ENCODE assay signal across 1 cellular context in genomic region chr3:24521306-24522154, GRCh38.
A peak's percentile ranks its signal among the peaks of the same experiment; 100 is the strongest.
TF ChIP-seq lines count a peak whose summit lies in the region.

No MANE protein-coding gene starts in this region.

TF ChIP-seq in HepG2, 621 proteins besides CTCF, POLR2A, EP300 and RAD21 (continued from another document and continues in another):
- TF ChIP-seq MXD3 (CRISPR knock-in tag; IDR thresholded peaks at IDR 0.05) (peak; percentile 29; the same call in 1 of the 2 replicates), CEBPG (CRISPR knock-in tag; IDR thresholded peaks at IDR 0.05) (no peak), ZNF230 (CRISPR knock-in tag; IDR thresholded peaks at IDR 0.05) (peak; percentile 83; the same call in 1 of the 2 replicates), AGO2 (optimal IDR thresholded peaks at IDR 0.05; ENCODE audit: low read depth, low read length) (peak; percentile 99), ZC3H13 (CRISPR knock-in tag; IDR thresholded peaks at IDR 0.05) (no peak), PHF8 (CRISPR knock-in tag; IDR thresholded peaks at IDR 0.05) (peak; percentile 39), YEATS4 (CRISPR knock-in tag; IDR thresholded peaks at IDR 0.05; ENCODE audit: borderline replicate concordance) (peak; percentile 52; the same call in 1 of the 2 replicates), MEIS2 (CRISPR knock-in tag; IDR thresholded peaks at IDR 0.05) (0 out of 2 replicates have a peak, but pooled peaks have one; percentile 22), SOX13 (IDR thresholded peaks at IDR 0.05) (no peak), SOX13 (CRISPR knock-in tag; conservative IDR thresholded peaks at IDR 0.05 in 1 of 2, IDR thresholded peaks at IDR 0.05 in 1 of 2) (no peak), ISX (CRISPR knock-in tag; conservative IDR thresholded peaks at IDR 0.05) (no peak), NR2F1 (CRISPR knock-in tag; IDR thresholded peaks at IDR 0.05) (0 out of 4 replicates have a peak, but pooled peaks of 1 of the 2 experiments have one; percentile 11), ZNF556 (CRISPR knock-in tag; IDR thresholded peaks at IDR 0.05; ENCODE audit: borderline replicate concordance) (peak; percentile 52; the same call in 1 of the 2 replicates), HNRNPLL (IDR thresholded peaks at IDR 0.05; ENCODE audit: low read depth, low read length, poor library complexity, severe bottlenecking) (peak; percentile 67), SMAD9 (CRISPR knock-in tag; IDR thresholded peaks at IDR 0.05) (0 out of 2 replicates have a peak, but pooled peaks have one; percentile 22), NFIC (IDR thresholded peaks at IDR 0.05; ENCODE audit: low read length) (no peak), ZKSCAN5 (CRISPR knock-in tag; IDR thresholded peaks at IDR 0.05) (no peak), SALL1 (CRISPR knock-in tag; IDR thresholded peaks at IDR 0.05) (0 out of 2 replicates have a peak, but pooled peaks have one; percentile 16), NFKB2 (CRISPR knock-in tag; IDR thresholded peaks at IDR 0.05; ENCODE audit: borderline replicate concordance) (no peak), SKI (IDR thresholded peaks at IDR 0.05; ENCODE audit: partially characterized antibody) (peak; percentile 95), ZNF20 (CRISPR knock-in tag; IDR thresholded peaks at IDR 0.05) (no peak), ATRX (CRISPR knock-in tag; IDR thresholded peaks at IDR 0.05; ENCODE audit: borderline replicate concordance) (no peak), KMT2A (CRISPR knock-in tag; IDR thresholded peaks at IDR 0.05) (peak; percentile 76), ZNF33A (CRISPR knock-in tag; IDR thresholded peaks at IDR 0.05; ENCODE audit: borderline replicate concordance) (no peak), ZNF772 (CRISPR knock-in tag; IDR thresholded peaks at IDR 0.05) (no peak), HDAC2 (CRISPR knock-in tag; IDR thresholded peaks at IDR 0.05) (peak; percentile 32), RCOR2 (CRISPR knock-in tag; IDR thresholded peaks at IDR 0.05) (no peak), TOPORS (CRISPR knock-in tag; IDR thresholded peaks at IDR 0.05) (no peak), HNF4A (CRISPR knock-in tag; IDR thresholded peaks at IDR 0.05) (0 out of 2 replicates have a peak, but pooled peaks have one; percentile 4), ZNF264 (CRISPR knock-in tag; IDR thresholded peaks at IDR 0.05) (0 out of 2 replicates have a peak, but pooled peaks have one; percentile 28), KLF16 (CRISPR knock-in tag; IDR thresholded peaks at IDR 0.05) (peak in 1 of 2 experiments; percentile 31; a peak in 1 of 4 replicates), REPIN1 (CRISPR knock-in tag; IDR thresholded peaks at IDR 0.05; ENCODE audit: borderline replicate concordance, low read depth) (0 out of 2 replicates have a peak, but pooled peaks have one; percentile 39), AHR (CRISPR knock-in tag; IDR thresholded peaks at IDR 0.05) (0 out of 2 replicates have a peak, but pooled peaks have one; percentile 21), GABPB1 (CRISPR knock-in tag; IDR thresholded peaks at IDR 0.05) (peak; percentile 60; the same call in 1 of the 2 replicates), ZNF776 (CRISPR knock-in tag; IDR thresholded peaks at IDR 0.05) (peak; percentile 72; the same call in 1 of the 2 replicates), RXRB (CRISPR knock-in tag; IDR thresholded peaks at IDR 0.05; ENCODE audit: borderline replicate concordance) (peak; percentile 90), ATF4 (CRISPR knock-in tag; IDR thresholded peaks at IDR 0.05) (no peak), BCL6 (CRISPR knock-in tag; IDR thresholded peaks at IDR 0.05) (peak; percentile 43; the same call in 1 of the 2 replicates), ZNF292 (CRISPR knock-in tag; IDR thresholded peaks at IDR 0.05; ENCODE audit: borderline replicate concordance, low read depth) (peak; percentile 59; the same call in 1 of the 2 replicates), ZNF367 (CRISPR knock-in tag; IDR thresholded peaks at IDR 0.05; ENCODE audit: borderline replicate concordance) (no peak)
- TF ChIP-seq, protein P1, sequence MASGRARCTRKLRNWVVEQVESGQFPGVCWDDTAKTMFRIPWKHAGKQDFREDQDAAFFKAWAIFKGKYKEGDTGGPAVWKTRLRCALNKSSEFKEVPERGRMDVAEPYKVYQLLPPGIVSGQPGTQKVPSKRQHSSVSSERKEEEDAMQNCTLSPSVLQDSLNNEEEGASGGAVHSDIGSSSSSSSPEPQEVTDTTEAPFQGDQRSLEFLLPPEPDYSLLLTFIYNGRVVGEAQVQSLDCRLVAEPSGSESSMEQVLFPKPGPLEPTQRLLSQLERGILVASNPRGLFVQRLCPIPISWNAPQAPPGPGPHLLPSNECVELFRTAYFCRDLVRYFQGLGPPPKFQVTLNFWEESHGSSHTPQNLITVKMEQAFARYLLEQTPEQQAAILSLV (CRISPR knock-in tag; IDR thresholded peaks at IDR 0.05; ENCODE audit: borderline replicate concordance) = peak; percentile 47; the same call in 1 of the 2 replicates
- TF ChIP-seq, protein P2, sequence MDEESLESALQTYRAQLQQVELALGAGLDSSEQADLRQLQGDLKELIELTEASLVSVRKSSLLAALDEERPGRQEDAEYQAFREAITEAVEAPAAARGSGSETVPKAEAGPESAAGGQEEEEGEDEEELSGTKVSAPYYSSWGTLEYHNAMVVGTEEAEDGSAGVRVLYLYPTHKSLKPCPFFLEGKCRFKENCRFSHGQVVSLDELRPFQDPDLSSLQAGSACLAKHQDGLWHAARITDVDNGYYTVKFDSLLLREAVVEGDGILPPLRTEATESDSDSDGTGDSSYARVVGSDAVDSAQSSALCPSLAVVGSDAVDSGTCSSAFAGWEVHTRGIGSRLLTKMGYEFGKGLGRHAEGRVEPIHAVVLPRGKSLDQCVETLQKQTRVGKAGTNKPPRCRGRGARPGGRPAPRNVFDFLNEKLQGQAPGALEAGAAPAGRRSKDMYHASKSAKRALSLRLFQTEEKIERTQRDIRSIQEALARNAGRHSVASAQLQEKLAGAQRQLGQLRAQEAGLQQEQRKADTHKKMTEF (CRISPR knock-in tag; IDR thresholded peaks at IDR 0.05) = peak; percentile 77; the same call in 1 of the 2 replicates
- TF ChIP-seq, protein P3, sequence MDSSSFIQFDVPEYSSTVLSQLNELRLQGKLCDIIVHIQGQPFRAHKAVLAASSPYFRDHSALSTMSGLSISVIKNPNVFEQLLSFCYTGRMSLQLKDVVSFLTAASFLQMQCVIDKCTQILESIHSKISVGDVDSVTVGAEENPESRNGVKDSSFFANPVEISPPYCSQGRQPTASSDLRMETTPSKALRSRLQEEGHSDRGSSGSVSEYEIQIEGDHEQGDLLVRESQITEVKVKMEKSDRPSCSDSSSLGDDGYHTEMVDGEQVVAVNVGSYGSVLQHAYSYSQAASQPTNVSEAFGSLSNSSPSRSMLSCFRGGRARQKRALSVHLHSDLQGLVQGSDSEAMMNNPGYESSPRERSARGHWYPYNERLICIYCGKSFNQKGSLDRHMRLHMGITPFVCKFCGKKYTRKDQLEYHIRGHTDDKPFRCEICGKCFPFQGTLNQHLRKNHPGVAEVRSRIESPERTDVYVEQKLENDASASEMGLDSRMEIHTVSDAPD (CRISPR knock-in tag; IDR thresholded peaks at IDR 0.05) = 0 out of 2 replicates have a peak, but pooled peaks have one; percentile 27
- TF ChIP-seq, protein P4, sequence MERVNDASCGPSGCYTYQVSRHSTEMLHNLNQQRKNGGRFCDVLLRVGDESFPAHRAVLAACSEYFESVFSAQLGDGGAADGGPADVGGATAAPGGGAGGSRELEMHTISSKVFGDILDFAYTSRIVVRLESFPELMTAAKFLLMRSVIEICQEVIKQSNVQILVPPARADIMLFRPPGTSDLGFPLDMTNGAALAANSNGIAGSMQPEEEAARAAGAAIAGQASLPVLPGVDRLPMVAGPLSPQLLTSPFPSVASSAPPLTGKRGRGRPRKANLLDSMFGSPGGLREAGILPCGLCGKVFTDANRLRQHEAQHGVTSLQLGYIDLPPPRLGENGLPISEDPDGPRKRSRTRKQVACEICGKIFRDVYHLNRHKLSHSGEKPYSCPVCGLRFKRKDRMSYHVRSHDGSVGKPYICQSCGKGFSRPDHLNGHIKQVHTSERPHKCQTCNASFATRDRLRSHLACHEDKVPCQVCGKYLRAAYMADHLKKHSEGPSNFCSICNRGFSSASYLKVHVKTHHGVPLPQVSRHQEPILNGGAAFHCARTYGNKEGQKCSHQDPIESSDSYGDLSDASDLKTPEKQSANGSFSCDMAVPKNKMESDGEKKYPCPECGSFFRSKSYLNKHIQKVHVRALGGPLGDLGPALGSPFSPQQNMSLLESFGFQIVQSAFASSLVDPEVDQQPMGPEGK (CRISPR knock-in tag; IDR thresholded peaks at IDR 0.05) = peak; percentile 43; the same call in 1 of the 2 replicates
- TF ChIP-seq, protein P5, sequence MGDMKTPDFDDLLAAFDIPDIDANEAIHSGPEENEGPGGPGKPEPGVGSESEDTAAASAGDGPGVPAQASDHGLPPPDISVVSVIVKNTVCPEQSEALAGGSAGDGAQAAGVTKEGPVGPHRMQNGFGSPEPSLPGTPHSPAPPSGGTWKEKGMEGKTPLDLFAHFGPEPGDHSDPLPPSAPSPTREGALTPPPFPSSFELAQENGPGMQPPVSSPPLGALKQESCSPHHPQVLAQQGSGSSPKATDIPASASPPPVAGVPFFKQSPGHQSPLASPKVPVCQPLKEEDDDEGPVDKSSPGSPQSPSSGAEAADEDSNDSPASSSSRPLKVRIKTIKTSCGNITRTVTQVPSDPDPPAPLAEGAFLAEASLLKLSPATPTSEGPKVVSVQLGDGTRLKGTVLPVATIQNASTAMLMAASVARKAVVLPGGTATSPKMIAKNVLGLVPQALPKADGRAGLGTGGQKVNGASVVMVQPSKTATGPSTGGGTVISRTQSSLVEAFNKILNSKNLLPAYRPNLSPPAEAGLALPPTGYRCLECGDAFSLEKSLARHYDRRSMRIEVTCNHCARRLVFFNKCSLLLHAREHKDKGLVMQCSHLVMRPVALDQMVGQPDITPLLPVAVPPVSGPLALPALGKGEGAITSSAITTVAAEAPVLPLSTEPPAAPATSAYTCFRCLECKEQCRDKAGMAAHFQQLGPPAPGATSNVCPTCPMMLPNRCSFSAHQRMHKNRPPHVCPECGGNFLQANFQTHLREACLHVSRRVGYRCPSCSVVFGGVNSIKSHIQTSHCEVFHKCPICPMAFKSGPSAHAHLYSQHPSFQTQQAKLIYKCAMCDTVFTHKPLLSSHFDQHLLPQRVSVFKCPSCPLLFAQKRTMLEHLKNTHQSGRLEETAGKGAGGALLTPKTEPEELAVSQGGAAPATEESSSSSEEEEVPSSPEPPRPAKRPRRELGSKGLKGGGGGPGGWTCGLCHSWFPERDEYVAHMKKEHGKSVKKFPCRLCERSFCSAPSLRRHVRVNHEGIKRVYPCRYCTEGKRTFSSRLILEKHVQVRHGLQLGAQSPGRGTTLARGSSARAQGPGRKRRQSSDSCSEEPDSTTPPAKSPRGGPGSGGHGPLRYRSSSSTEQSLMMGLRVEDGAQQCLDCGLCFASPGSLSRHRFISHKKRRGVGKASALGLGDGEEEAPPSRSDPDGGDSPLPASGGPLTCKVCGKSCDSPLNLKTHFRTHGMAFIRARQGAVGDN (CRISPR knock-in tag; IDR thresholded peaks at IDR 0.05) = peak; percentile 82
- TF ChIP-seq, protein P6, sequence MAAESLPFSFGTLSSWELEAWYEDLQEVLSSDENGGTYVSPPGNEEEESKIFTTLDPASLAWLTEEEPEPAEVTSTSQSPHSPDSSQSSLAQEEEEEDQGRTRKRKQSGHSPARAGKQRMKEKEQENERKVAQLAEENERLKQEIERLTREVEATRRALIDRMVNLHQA (CRISPR knock-in tag; IDR thresholded peaks at IDR 0.05) = no peak
- TF ChIP-seq, protein P7, sequence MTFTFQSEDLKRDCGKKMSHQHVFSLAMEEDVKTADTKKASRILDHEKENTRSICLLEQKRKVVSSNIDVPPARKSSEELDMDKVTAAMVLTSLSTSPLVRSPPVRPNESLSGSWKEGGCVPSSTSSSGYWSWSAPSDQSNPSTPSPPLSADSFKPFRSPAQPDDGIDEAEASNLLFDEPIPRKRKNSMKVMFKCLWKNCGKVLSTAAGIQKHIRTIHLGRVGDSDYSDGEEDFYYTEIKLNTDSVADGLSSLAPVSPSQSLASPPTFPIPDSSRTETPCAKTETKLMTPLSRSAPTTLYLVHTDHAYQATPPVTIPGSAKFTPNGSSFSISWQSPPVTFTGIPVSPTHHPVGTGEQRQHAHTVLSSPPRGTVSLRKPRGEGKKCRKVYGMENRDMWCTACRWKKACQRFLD (CRISPR knock-in tag; IDR thresholded peaks at IDR 0.05; ENCODE audit: borderline replicate concordance) = no peak
- TF ChIP-seq, protein P8, sequence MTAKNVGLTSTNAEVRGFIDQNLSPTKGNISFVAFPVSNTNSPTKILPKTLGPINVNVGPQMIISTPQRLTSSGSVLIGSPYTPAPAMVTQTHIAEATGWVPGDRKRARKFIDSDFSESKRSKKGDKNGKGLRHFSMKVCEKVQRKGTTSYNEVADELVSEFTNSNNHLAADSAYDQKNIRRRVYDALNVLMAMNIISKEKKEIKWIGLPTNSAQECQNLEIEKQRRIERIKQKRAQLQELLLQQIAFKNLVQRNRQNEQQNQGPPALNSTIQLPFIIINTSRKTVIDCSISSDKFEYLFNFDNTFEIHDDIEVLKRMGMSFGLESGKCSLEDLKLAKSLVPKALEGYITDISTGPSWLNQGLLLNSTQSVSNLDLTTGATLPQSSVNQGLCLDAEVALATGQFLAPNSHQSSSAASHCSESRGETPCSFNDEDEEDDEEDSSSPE (CRISPR knock-in tag; IDR thresholded peaks at IDR 0.05) = peak; percentile 52
